Comparison of ENCODE assay signal across 14 cellular contexts in the genomic region with DNA sequence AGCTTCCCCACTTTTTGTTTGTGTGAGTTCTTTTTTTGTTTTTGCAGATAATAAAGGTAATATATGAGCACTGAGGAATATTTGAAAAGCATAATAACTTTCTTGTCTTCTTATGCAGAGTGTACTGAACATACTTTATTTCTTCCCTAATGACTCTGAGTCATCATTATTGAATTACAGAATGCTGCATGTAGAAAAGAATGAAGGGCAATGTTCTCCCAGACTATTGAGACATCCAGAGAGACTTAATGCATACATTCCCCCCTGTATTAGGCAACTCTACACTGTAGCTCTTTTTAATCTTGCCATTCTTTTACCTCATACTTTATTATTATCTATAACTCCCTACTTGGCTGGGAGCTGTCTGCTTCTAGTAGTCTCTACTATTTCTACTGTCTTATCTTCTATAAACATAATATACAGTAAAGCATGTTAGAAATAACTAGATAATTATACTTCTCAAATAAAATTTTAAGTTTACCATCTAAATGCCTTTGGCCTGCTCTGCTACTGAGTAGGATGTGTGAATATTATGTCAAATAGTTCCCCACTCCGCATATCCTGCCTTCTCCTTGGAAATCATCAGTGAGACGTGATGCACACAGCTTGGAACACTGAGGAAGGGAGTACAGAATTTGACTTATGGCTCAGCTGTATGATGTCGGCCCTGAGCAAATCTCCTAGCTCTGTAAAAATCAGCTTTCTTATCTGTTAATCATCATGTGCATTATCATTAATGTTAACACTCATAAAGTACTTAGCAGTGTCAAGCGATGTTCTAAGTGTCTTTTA.
DNase-seq lines count a peak whose midpoint lies in the region; ATAC-seq lines count a peak whose summit lies in the region.
"Had no signal": no experiment of that assay in that cellular context is flagged by ENCODE, and none has a peak within 500 bp of the region (broad histone marks: within the 10 kb centered on the region; RNA-seq: fewer than 3 reads in every experiment).

No MANE protein-coding gene starts in this region.

- ATAC-seq in GM19395 (IDR thresholded peaks at IDR 0.05; ENCODE audit: unreplicated experiment): no peak
- ATAC-seq: activated CD8-positive, alpha-beta memory T cell treated with anti-CD3 and anti-CD28 coated beads, Interleukin-2, amount 10 ng/mL, durations not matched to agents 7 days and 5 days had no signal

- peak; percentile 7 for DNase-seq in AG08396 (ENCODE audit: low spot score)
- peak; percentile 22 for DNase-seq in NCI-H69 (lab: John Stamatoyannopoulos, UW)
- DNase-seq in dedifferentiated amniotic fluid mesenchymal stem cell (ENCODE audit: extremely low spot score): peak; percentile 77
- peak; percentile 16 for DNase-seq in kidney glomerular epithelial cell (lab: John Stamatoyannopoulos, UW)
- DNase-seq in stimulated activated CD4-positive, alpha-beta T cell treated with anti-CD3 and anti-CD28 coated beads, Interleukin-1b, Interleukin-23, amount 100 ng/mL, for 48 hours: no peak
- DNase-seq in NAMALWA (ENCODE audit: low spot score): no peak
- no peak for DNase-seq in CD1c-positive myeloid dendritic cell (ENCODE audit: extremely low spot score)
- DNase-seq: activated CD8-positive, alpha-beta memory T cell treated with anti-CD3 and anti-CD28 coated beads, Interleukin-2, amount 10 ng/mL, durations not matched to agents 7 days and 5 days; activated naive CD4-positive, alpha-beta T cell treated with Interleukin-2 at 50 U/mL for 16 hours; DMS 273 treated with DMSO at 0.1 percent for 48 hours; erythroblast; pancreas; substantia nigra had no signal

Comparison
In these comparisons a context has a peak if more than half of its experiments do, and no peak if none do; other contexts are left out.
1. DNase-seq: peak in AG08396 (single experiment), NCI-H69 (single experiment), dedifferentiated amniotic fluid mesenchymal stem cell (single experiment) and kidney glomerular epithelial cell (single experiment); none in stimulated activated CD4-positive, alpha-beta T cell treated with anti-CD3 and anti-CD28 coated beads, Interleukin-1b, Interleukin-23, amount 100 ng/mL, for 48 hours (single experiment), NAMALWA (single experiment) and CD1c-positive myeloid dendritic cell (single experiment).